24 cellular contexts compared by ENCODE assay signal in genomic region chr1:203250936-203251335, GRCh38. TPM values are rescaled to one million over a fixed set of nuclear protein-coding genes. Genes with fewer than 3 reads are reported as not detected.
"Had no signal": no experiment of that assay in that cellular context is flagged by ENCODE, and none has a peak within 500 bp of the region (broad histone marks: within the 10 kb centered on the region; RNA-seq: fewer than 3 reads in every experiment).

No MANE protein-coding gene starts in this region.

- H3K36me3 ChIP-seq: gastrocnemius medialis, left ventricle myocardium inferior, pancreas, right atrium auricular region, thyroid gland, upper lobe of right lung had no signal

- H3K27me3 ChIP-seq: pancreas, right atrium auricular region, thyroid gland had no signal

- H3K9me3 ChIP-seq: gastrocnemius medialis, pancreas, psoas muscle, thyroid gland, upper lobe of right lung had no signal

- ATAC-seq: activated CD4-positive, CD25-positive, alpha-beta regulatory T cell treated with anti-CD3 and anti-CD28 coated beads, Interleukin-2, amount 50 U/mL, for 24 hours; activated CD8-positive, alpha-beta memory T cell treated with anti-CD3 and anti-CD28 coated beads, Interleukin-2, amount 10 ng/mL, durations not matched to agents 7 days and 5 days; gastrocnemius medialis; pancreas; psoas muscle; stimulated activated naive CD8-positive, alpha-beta T cell treated with anti-CD3 and anti-CD28 coated beads, Interleukin-15, Interleukin-2, amounts not matched to agents 100 U/mL and 50 U/mL, for 24 hours; upper lobe of right lung had no signal

- H3K27ac ChIP-seq: gastrocnemius medialis, left ventricle myocardium inferior, pancreas, psoas muscle, right atrium auricular region, thyroid gland, upper lobe of right lung, VCaP had no signal

- DNase-seq: activated CD4-positive, alpha-beta memory T cell treated with anti-CD3 and anti-CD28 coated beads, Interleukin-2, amount 10 ng/mL, durations not matched to agents 7 days and 5 days; activated CD4-positive, alpha-beta T cell treated with anti-CD3 and anti-CD28 coated beads, Interleukin-2, amount 10 ng/mL, durations not matched to agents 24 days and 14 days; activated CD8-positive, alpha-beta memory T cell treated with anti-CD3 and anti-CD28 coated beads, Interleukin-2, amount 10 ng/mL, durations not matched to agents 7 days and 5 days; activated effector memory CD4-positive, alpha-beta T cell treated with anti-CD3 and anti-CD28 coated beads, Interleukin-2, amount 50 U/mL, for 16 hours; activated naive CD4-positive, alpha-beta T cell treated with anti-CD3 and anti-CD28 coated beads, Interleukin-2, amount 50 U/mL, for 16 hours; activated T-cell treated with anti-CD3 and anti-CD28 coated beads for 4 hours; aorta; caudate nucleus; effector CD4-positive, alpha-beta T cell; gastrocnemius medialis; hippocampal formation; kidney glomerular epithelial cell; left ventricle myocardium inferior; midbrain; nephron progenitor cell; pancreas; psoas muscle; stimulated activated CD4-positive, alpha-beta T cell treated with anti-CD3 and anti-CD28 coated beads, Interleukin-4, amount 100 ng/mL, for 24 hours; stimulated activated naive CD8-positive, alpha-beta T cell treated with anti-CD3 and anti-CD28 coated beads, Interleukin-15, Interleukin-2, amounts not matched to agents 100 U/mL and 50 U/mL, for 24 hours; thyroid gland; upper lobe of right lung had no signal

- H3K4me3 ChIP-seq: gastrocnemius medialis, left ventricle myocardium inferior, pancreas, psoas muscle, right atrium auricular region, thyroid gland, upper lobe of right lung had no signal

- H3K4me1 ChIP-seq: gastrocnemius medialis, left ventricle myocardium inferior, pancreas, psoas muscle, right atrium auricular region, thyroid gland, upper lobe of right lung had no signal

RNA-seq across cellular contexts. Expression of gene CHIT1, which starts 21.5 kb away (rescaled TPM):
- total RNA-seq: left ventricle myocardium inferior, right atrium auricular region had no signal
